9 cellular contexts compared by ENCODE assay signal in genomic region chr12:14260011-14260993, GRCh38.
DNase-seq lines count a peak whose midpoint lies in the region; ATAC-seq and TF ChIP-seq lines count a peak whose summit lies in the region.
"Had no signal": no experiment of that assay in that cellular context is flagged by ENCODE, and none has a peak within 500 bp of the region (broad histone marks: within the 10 kb centered on the region; RNA-seq: fewer than 3 reads in every experiment).

No MANE protein-coding gene starts in this region.

- H3K27ac Mint-ChIP-seq in neural crest cell (ENCODE audit: unreplicated experiment): peak overlapping the region; percentile 99

- TF ChIP-seq CTCF in neural crest cell (conservative IDR thresholded peaks at IDR 0.05): no peak

- H3K9me3 ChIP-seq in HUES6 (ENCODE audit: control insufficient read depth, insufficient read depth, low read depth, low read length): peaks cover 22% of the 10 kb centered on the region

- ATAC-seq in HG03039 (IDR thresholded peaks at IDR 0.05; ENCODE audit: unreplicated experiment): no peak
- ATAC-seq: GM12878 had no signal

- H3K4me1 ChIP-seq in HUES6 (ENCODE audit: control insufficient read depth, insufficient read depth, low read length): peaks cover 52% of the 10 kb centered on the region

- H3K9ac ChIP-seq in HUES6 (ENCODE audit: low read length): peak overlapping the region; percentile 87

- peak; percentile 87 for DNase-seq in AG08395 (ENCODE audit: low spot score)
- DNase-seq in UCSD-AML1 (lab: John Stamatoyannopoulos, UW; ENCODE audit: unreplicated experiment): peak; percentile 24
- peak; percentile 78 for DNase-seq in glomerular visceral epithelial cell (ENCODE audit: extremely low spot score)
- DNase-seq in neural crest cell (ENCODE audit: low read depth, low spot score): peak; percentile 78
- DNase-seq in GM19238 (ENCODE audit: insufficient read length, low spot score): no peak
- DNase-seq in NCI-H1694 (lab: John Stamatoyannopoulos, UW): no peak

- peaks cover 28% of the 10 kb centered on the region for H3K9me3 Mint-ChIP-seq in neural crest cell

- H3K27me3 Mint-ChIP-seq in neural crest cell (ENCODE audit: low read depth): peaks cover 5% of the 10 kb centered on the region

- H3K36me3 Mint-ChIP-seq in neural crest cell (ENCODE audit: low read depth): peaks cover 34% of the 10 kb centered on the region

- H3K36me3 ChIP-seq in HUES6 (ENCODE audit: control insufficient read depth, insufficient read depth, low read length): no peaks in the 10 kb centered on the region

- peak overlapping the region; percentile 66 for H3K4me3 Mint-ChIP-seq in neural crest cell

- peak overlapping the region; percentile 44 for H3K4me3 ChIP-seq in HUES6 (ENCODE audit: low read depth, low read length)
- H3K4me3 ChIP-seq: GM12878 had no signal

- peak overlapping the region; percentile 99 for H3K27ac ChIP-seq in HUES6 (ENCODE audit: low read depth, low read length)

- H3K27me3 ChIP-seq in HUES6 (ENCODE audit: control insufficient read depth, insufficient read depth, low read length): no peaks in the 10 kb centered on the region

- H3K4me1 Mint-ChIP-seq in neural crest cell: peaks cover 77% of the 10 kb centered on the region

Comparison
In these comparisons a context has a peak if more than half of its experiments do, and no peak if none do; other contexts are left out.
1. DNase-seq: peak in AG08395 (single experiment), UCSD-AML1 (single experiment), glomerular visceral epithelial cell (single experiment) and neural crest cell (single experiment); none in GM19238 (single experiment) and NCI-H1694 (single experiment).